In genomic region chr16:29925805-29926674, GRCh38 we compare ENCODE assay signal across 8 cellular contexts. TPM values are rescaled to one million over a fixed set of nuclear protein-coding genes. Genes with fewer than 3 reads are reported as not detected.
DNase-seq lines count a peak whose midpoint lies in the region; ATAC-seq, FAIRE-seq and TF ChIP-seq lines count a peak whose summit lies in the region.

Gene KCTD13, minus strand, starts transcription at chr16:29926226. Its CDS starts 193 bp downstream, at chr16:29926033.

- CTCF ChIA-PET in A549 (lab: Yijun Ruan, JAX) = interaction anchor here (0.6 to 4.8 kb wide), 15 partner anchors 10 to 118 kb away, joined by 3 to 28 read pairs (median 4); partner anchors contain the start of genes TAOK2 and TMEM219

- peak in 1 of 2 experiments; percentile 43; a peak in 2 of 5 replicates for TF ChIP-seq RAD21 in A549 (conservative IDR thresholded peaks at IDR 0.05 in 1 of 2, IDR thresholded peaks at IDR 0.05 in 1 of 2)

- H3K27ac ChIP-seq in A549 (peak within 1 kb of the TSS; percentile 96 to 98), WERI-Rb-1 (peak within 1 kb of the TSS; percentile 97), breast epithelium (peak within 1 kb of the TSS; percentile 86 to 89)

- under 1% methylated on average over 20 of the region's 84 CpGs for WGBS in A549 (ENCODE audit: missing lambda C conversion rate)

- no peak for TF ChIP-seq EP300 in A549 (IDR thresholded peaks at IDR 0.05)

- TF ChIP-seq POLR2A in A549 (IDR thresholded peaks at IDR 0.05; ENCODE audit: low read length) = peak; percentile 96
- peak; percentile 85 for TF ChIP-seq POLR2A in breast epithelium (IDR thresholded peaks at IDR 0.05)

- H3K4me2 ChIP-seq in A549 = peak within 1 kb of the TSS; percentile 98

- H3K4me1 ChIP-seq in A549 (peaks cover 19% of the 10 kb centered on the region), breast epithelium (peaks cover 0 to 10% of the 10 kb centered on the region in 2 donors)

- TF ChIP-seq CTCF in A549 (IDR thresholded peaks at IDR 0.05) = no peak
- no peak for TF ChIP-seq CTCF in WERI-Rb-1 (IDR thresholded peaks at IDR 0.05; ENCODE audit: low read depth, low read length)
- no peak for TF ChIP-seq CTCF in breast epithelium (IDR thresholded peaks at IDR 0.05)

- no peaks in the 10 kb centered on the region for H3K9me3 ChIP-seq in A549
- H3K9me3 ChIP-seq in WERI-Rb-1 (ENCODE audit: severe bottlenecking) = no peaks in the 10 kb centered on the region
- H3K9me3 ChIP-seq in breast epithelium = no peaks in the 10 kb centered on the region

- H3K36me3 ChIP-seq in WERI-Rb-1 (peaks cover 4% of the 10 kb centered on the region), breast epithelium (no peaks in the 10 kb centered on the region)

- intact Hi-C loops in breast epithelium (cut with DNase I; ENCODE audit: low total_unique reads) = loop anchor here (1.0 kb wide), 1 partner anchor 26 kb away; the partner anchor contains the start of gene ASPHD1

- ATAC-seq in A549 (peak; percentile 87 to 97), GM18858 (IDR thresholded peaks at IDR 0.05; ENCODE audit: unreplicated experiment) (peak; percentile 78), HG03095 (IDR thresholded peaks at IDR 0.05; ENCODE audit: unreplicated experiment) (peak; percentile 76)

- POLR2A ChIA-PET in A549 (lab: Yijun Ruan, JAX) = interaction anchor here (0.5 to 2.6 kb wide), 13 partner anchors 9 to 768 kb away, joined by 3 to 42 read pairs (median 4); partner anchors contain the start of genes ASPHD1, MVP, SEZ6L2 and TAOK2

- FAIRE-seq in A549 (lab: Jason Lieb, UNC) = no peak

- H3K4me3 ChIP-seq in A549 (peak within 1 kb of the TSS; percentile 97), WERI-Rb-1 (ENCODE audit: low read depth, low read length) (peak within 1 kb of the TSS; percentile 91), breast epithelium (peak within 1 kb of the TSS; percentile 72 to 99 (median 90))

- H3K27me3 ChIP-seq in WERI-Rb-1 (ENCODE audit: insufficient read depth, low read depth, severe bottlenecking) (no peaks in the 10 kb centered on the region), breast epithelium (no peaks in the 10 kb centered on the region)

- DNase-seq in A549 (ENCODE audit: low read depth in 1 of 2, low spot score in 1 of 2) = peak; percentile 77 to 97
- DNase-seq in NCI-H2196 (lab: John Stamatoyannopoulos, UW; ENCODE audit: unreplicated experiment) = peak; percentile 76
- peak; percentile 87 for DNase-seq in WERI-Rb-1
- peak; percentile 73 to 76 for DNase-seq in breast epithelium (ENCODE audit: low spot score in 2 of 2)
- peak; percentile 100 for DNase-seq in iPS-NIHi11 (ENCODE audit: low spot score)
- DNase-seq in smooth muscle cell of the brain vasculature (ENCODE audit: low read depth, low spot score) = peak; percentile 49

TF ChIP-seq in A549, 52 proteins besides CTCF, POLR2A, EP300 and RAD21:
- TF ChIP-seq PHF8 (IDR thresholded peaks at IDR 0.05; ENCODE audit: borderline replicate concordance, low read depth) (peak; percentile 66), E2F6 (IDR thresholded peaks at IDR 0.05; ENCODE audit: borderline replicate concordance, low read depth) (peak; percentile 95), FOXS1 (CRISPR knock-in tag; IDR thresholded peaks at IDR 0.05) (no peak), HEYL (CRISPR knock-in tag; IDR thresholded peaks at IDR 0.05) (no peak), TFCP2L1 (CRISPR knock-in tag; IDR thresholded peaks at IDR 0.05) (peak; percentile 65; the same call in 1 of the 2 replicates), SREBF2 (IDR thresholded peaks at IDR 0.05) (no peak), BCL3 (IDR thresholded peaks at IDR 0.05) (peak; percentile 90), GATA3 (IDR thresholded peaks at IDR 0.05; ENCODE audit: borderline replicate concordance) (no peak), SMC3 (IDR thresholded peaks at IDR 0.05) (peak; percentile 19; the same call in 1 of the 3 replicates), MAX (IDR thresholded peaks at IDR 0.05) (peak; percentile 72), JUN (IDR thresholded peaks at IDR 0.05) (peak; percentile 68 to 91), MAZ (IDR thresholded peaks at IDR 0.05; ENCODE audit: borderline replicate concordance, low read depth, low read length) (0 out of 2 replicates have a peak, but pooled peaks have one; percentile 30)

RNA-seq across cellular contexts. Expression of gene KCTD13, which starts in this region (rescaled TPM):
- 14.6 and 15.3 TPM in 2 replicates for polyA plus RNA-seq in A549 (2011; rRNA removed)
- 26.6 and 33.9 TPM in 2 replicates for polyA plus RNA-seq in A549 (2012; cell fraction: cytosol; rRNA removed)
- polyA plus RNA-seq in A549 (2012; cell fraction: nucleus; rRNA removed) = 105 and 113 TPM in 2 replicates
- 11.9 to 13.3 TPM (median 12.7 TPM) in 3 replicates for polyA plus RNA-seq in A549 (2017; fragmentation: RNase III; extraction: RNeasy Plus Mini Kit Qiagen cat#74134 plus additional on column Dnase treatment)
- polyA minus RNA-seq in A549 (2011; rRNA and poly(A)+ RNA removed) = 11.8 and 16.0 TPM in 2 replicates
- 10 to 100 TPM; 14.3 to 20.5 (median 18.7) TPM for total RNA-seq in breast epithelium

Comparison
In these comparisons a context has a peak if more than half of its experiments do, and no peak if none do; other contexts are left out.
1. Peak in every context shown above with its lines: DNase-seq, ATAC-seq, H3K4me3 ChIP-seq and H3K27ac ChIP-seq.
2. DNase-seq: peak in every context shown above with its lines; median percentile 100 in iPS-NIHi11; 87 in A549; 87 in WERI-Rb-1; 76 in NCI-H2196; 74 in breast epithelium; 49 in smooth muscle cell of the brain vasculature.